In the genomic region with DNA sequence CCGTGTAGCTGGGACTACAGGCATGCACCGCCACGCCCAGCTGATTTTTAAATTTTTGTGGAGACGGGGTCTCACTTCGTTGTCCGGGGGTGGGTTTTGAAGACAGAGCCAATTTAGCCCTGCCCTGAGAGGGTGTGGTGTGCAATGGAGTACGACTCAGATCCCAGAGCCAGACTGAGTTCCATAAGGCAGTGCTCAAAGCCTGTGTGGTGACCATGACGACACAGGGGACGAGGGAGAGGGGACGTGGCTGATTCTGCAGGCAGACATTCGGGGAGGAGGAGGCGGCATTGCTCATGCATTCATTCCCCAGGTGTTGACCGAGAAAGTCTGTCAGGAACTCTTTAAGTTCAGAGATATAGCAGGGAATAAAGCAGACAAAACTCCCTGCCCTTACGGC, we compare ENCODE assay signal across 21 cellular contexts.
A peak's percentile ranks its signal among the peaks of the same experiment; 100 is the strongest.
DNase-seq lines count a peak whose midpoint lies in the region; ATAC-seq and TF ChIP-seq lines count a peak whose summit lies in the region.
"Had no signal": no experiment of that assay in that cellular context is flagged by ENCODE, and none has a peak within 500 bp of the region (broad histone marks: within the 10 kb centered on the region; RNA-seq: fewer than 3 reads in every experiment).

No MANE protein-coding gene starts in this region.

- no peaks in the 10 kb centered on the region for H3K9me3 ChIP-seq in heart left ventricle
- no peaks in the 10 kb centered on the region for H3K9me3 ChIP-seq in endodermal cell (ENCODE audit: control insufficient read depth, low read length)
- H3K9me3 ChIP-seq in uterus: no peaks in the 10 kb centered on the region
- H3K9me3 ChIP-seq: tibial artery had no signal

- peak overlapping the region; percentile 11 to 97 (median 84) for H3K27ac ChIP-seq in heart left ventricle
- no peak overlapping the region for H3K27ac ChIP-seq in endodermal cell (ENCODE audit: low read depth, low read length)
- H3K27ac ChIP-seq in uterus: peak overlapping the region; percentile 93 to 94
- H3K27ac ChIP-seq: C4-2B had no signal

- no peak overlapping the region for H3K4me3 ChIP-seq in heart left ventricle
- no peak overlapping the region for H3K4me3 ChIP-seq in endodermal cell (ENCODE audit: low read length)
- H3K4me3 ChIP-seq in uterus: no peak overlapping the region
- H3K4me3 ChIP-seq: tibial artery had no signal

- no peaks in the 10 kb centered on the region for H3K27me3 Mint-ChIP-seq in endodermal cell (ENCODE audit: insufficient read depth)
- peaks cover 8% of the 10 kb centered on the region for H3K27me3 Mint-ChIP-seq in nephron progenitor cell (ENCODE audit: low read depth, poor library complexity)

- no peak overlapping the region for H3K4me3 Mint-ChIP-seq in endodermal cell
- peak overlapping the region; percentile 64 for H3K4me3 Mint-ChIP-seq in nephron progenitor cell
- H3K4me3 Mint-ChIP-seq: memory B cell had no signal

- WGBS in heart left ventricle, 4 donors: 69 to 79% (median 72%) methylated on average over 14 of the region's 14 CpGs
- WGBS in endodermal cell (ENCODE audit: insufficient coverage in 1 of 2, insufficient read length in 1 of 2), 2 experiments: 93 to 94% methylated on average over 8 to 14 of the region's 14 CpGs

- intact Hi-C loops in heart left ventricle (cut with DNase I) (loop anchor here in 1 of 10 donors (2.0 kb wide), 1 partner anchor 62 kb away; no protein-coding TSS in a partner anchor), cardiac septum (cut with DNase I) (no loop called here), uterus (cut with DNase I; ENCODE audit: low total_unique reads) (no loop called here)

- H3K36me3 Mint-ChIP-seq in endodermal cell (ENCODE audit: low read depth) (peaks cover 39% of the 10 kb centered on the region), nephron progenitor cell (ENCODE audit: low read depth) (peaks cover 25% of the 10 kb centered on the region)

- DNase-seq in heart left ventricle (peak in 1 of 5 donors; percentile 24), cardiac septum (ENCODE audit: low spot score) (no peak), endodermal cell (no peak), nephron progenitor cell (no peak), uterus (no peak), NK-92 (lab: John Stamatoyannopoulos, UW; ENCODE audit: unreplicated experiment) (no peak)
- no peak for DNase-seq in stimulated activated naive CD4-positive, alpha-beta T cell (lab: John Stamatoyannopoulos, UW)
- no peak for DNase-seq in NK-92 treated with Interleukin-12 subunit alpha and Interleukin-12 subunit beta, amount 100 ng/mL, for 24 hours (lab: John Stamatoyannopoulos, UW)
- DNase-seq: activated CD4-positive, alpha-beta T cell treated with anti-CD3 and anti-CD28 coated beads for 48 hours; activated effector memory CD4-positive, alpha-beta T cell treated with Interleukin-2 at 50 U/mL for 16 hours; amniotic stem cell; central memory CD4-positive, alpha-beta T cell; Karpas-422; NCI-H1048; NCI-H2029 treated with DMSO at 0.1 percent for 48 hours; NCI-H446 treated with DMSO at 0.1 percent for 48 hours; SW 1271; tibial artery had no signal

- H3K4me1 Mint-ChIP-seq in endodermal cell (peaks cover 52% of the 10 kb centered on the region), nephron progenitor cell (peaks cover 100% of the 10 kb centered on the region)

- H3K9me3 Mint-ChIP-seq in endodermal cell: no peaks in the 10 kb centered on the region
- no peaks in the 10 kb centered on the region for H3K9me3 Mint-ChIP-seq in nephron progenitor cell
- H3K9me3 Mint-ChIP-seq: memory B cell had no signal

- no peak for TF ChIP-seq CTCF in heart left ventricle (IDR thresholded peaks at IDR 0.05)
- no peak for TF ChIP-seq CTCF in endodermal cell (conservative IDR thresholded peaks at IDR 0.05)
- no peak for TF ChIP-seq CTCF in nephron progenitor cell (IDR thresholded peaks at IDR 0.05)
- no peak for TF ChIP-seq CTCF in uterus (IDR thresholded peaks at IDR 0.05)

- TF ChIP-seq POLR2A in heart left ventricle (IDR thresholded peaks at IDR 0.05): no peak
- no peak for TF ChIP-seq POLR2A in uterus (IDR thresholded peaks at IDR 0.05)

- ATAC-seq in heart left ventricle: no peak
- ATAC-seq: esophagus mucosa had no signal

- no peaks in the 10 kb centered on the region for H3K27me3 ChIP-seq in heart left ventricle
- no peaks in the 10 kb centered on the region for H3K27me3 ChIP-seq in endodermal cell (ENCODE audit: control insufficient read depth, insufficient read depth, low read length, poor library complexity, severe bottlenecking)
- H3K27me3 ChIP-seq in uterus: no peaks in the 10 kb centered on the region
- H3K27me3 ChIP-seq: tibial artery had no signal

- H3K9ac ChIP-seq in endodermal cell (ENCODE audit: extremely low read depth, low read length, poor library complexity, severe bottlenecking): no peak overlapping the region

- peak overlapping the region; percentile 33 for H3K27ac Mint-ChIP-seq in endodermal cell
- H3K27ac Mint-ChIP-seq in nephron progenitor cell: peak overlapping the region; percentile 98
- H3K27ac Mint-ChIP-seq: memory B cell had no signal

- H3K4me1 ChIP-seq in heart left ventricle (peaks cover 61 to 100% (median 96%) of the 10 kb centered on the region in 12 donors), endodermal cell (ENCODE audit: control insufficient read depth, insufficient read depth, low read length) (peaks cover 6% of the 10 kb centered on the region), uterus (peaks cover 44 to 47% of the 10 kb centered on the region in 2 donors)

- peaks cover 0 to 36% (median 23%) of the 10 kb centered on the region in 9 donors for H3K36me3 ChIP-seq in heart left ventricle
- peaks cover 35% of the 10 kb centered on the region for H3K36me3 ChIP-seq in endodermal cell (ENCODE audit: control insufficient read depth, insufficient read depth, low read length)
- no peaks in the 10 kb centered on the region for H3K36me3 ChIP-seq in uterus
